ENCODE assay signal across 8 cellular contexts in the genomic region with DNA sequence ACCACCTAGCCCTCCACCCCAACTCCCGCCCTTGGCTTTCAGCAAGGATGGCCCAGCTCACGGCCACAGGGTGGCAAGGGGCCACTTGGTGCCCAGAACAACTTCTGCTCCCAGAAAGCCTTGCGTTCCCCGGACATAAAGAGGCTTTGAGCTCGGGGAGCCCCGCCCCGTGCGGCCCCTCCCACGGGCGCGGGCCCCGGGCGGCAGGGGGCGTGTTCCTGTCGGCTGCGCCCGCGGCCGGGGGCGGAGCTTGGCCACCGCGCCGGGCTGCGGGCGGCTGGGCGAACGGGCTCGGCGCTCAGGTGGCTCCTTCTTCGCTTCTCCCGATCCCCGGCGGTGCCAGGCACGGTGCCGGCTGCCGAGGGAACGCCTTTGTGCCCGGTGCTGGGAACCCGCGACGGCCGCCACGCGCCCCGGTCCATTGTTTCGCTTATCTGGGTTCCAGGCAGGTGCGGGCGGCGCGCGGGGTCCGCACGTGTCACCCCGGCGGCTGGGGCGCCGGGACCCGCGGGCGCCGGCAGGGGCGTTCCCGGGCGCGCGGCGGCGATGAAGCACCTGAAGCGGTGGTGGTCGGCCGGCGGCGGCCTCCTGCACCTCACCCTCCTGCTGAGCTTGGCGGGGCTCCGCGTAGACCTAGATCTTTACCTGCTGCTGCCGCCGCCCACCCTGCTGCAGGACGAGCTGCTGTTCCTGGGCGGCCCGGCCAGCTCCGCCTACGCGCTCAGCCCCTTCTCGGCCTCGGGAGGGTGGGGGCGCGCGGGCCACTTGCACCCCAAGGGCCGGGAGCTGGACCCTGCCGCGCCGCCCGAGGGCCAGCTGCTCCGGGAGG. TPM values are rescaled to one million over a fixed set of nuclear protein-coding genes. Genes with fewer than 3 reads are reported as not detected.
DNase-seq lines count a peak whose midpoint lies in the region; ATAC-seq and TF ChIP-seq lines count a peak whose summit lies in the region.

A gene with protein sequence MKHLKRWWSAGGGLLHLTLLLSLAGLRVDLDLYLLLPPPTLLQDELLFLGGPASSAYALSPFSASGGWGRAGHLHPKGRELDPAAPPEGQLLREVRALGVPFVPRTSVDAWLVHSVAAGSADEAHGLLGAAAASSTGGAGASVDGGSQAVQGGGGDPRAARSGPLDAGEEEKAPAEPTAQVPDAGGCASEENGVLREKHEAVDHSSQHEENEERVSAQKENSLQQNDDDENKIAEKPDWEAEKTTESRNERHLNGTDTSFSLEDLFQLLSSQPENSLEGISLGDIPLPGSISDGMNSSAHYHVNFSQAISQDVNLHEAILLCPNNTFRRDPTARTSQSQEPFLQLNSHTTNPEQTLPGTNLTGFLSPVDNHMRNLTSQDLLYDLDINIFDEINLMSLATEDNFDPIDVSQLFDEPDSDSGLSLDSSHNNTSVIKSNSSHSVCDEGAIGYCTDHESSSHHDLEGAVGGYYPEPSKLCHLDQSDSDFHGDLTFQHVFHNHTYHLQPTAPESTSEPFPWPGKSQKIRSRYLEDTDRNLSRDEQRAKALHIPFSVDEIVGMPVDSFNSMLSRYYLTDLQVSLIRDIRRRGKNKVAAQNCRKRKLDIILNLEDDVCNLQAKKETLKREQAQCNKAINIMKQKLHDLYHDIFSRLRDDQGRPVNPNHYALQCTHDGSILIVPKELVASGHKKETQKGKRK (plus strand): TSS at position 246 of the 829 bp plus-strand sequence. CDS start 301 bp downstream, at position 547.

- no peaks in the 10 kb centered on the region for H3K9me3 ChIP-seq in OCI-LY3 (ENCODE audit: insufficient read depth, low read length)
- H3K9me3 ChIP-seq in esophagus (ENCODE audit: control insufficient read depth in 2 of 2, insufficient read depth in 1 of 2, low read depth in 1 of 2, low read length in 1 of 2): no peaks in the 10 kb centered on the region
- no peaks in the 10 kb centered on the region for H3K9me3 ChIP-seq in muscle layer of duodenum (ENCODE audit: control insufficient read depth in 1 of 2, low read length in 2 of 2)

- H3K4me3 ChIP-seq in OCI-LY3 (ENCODE audit: low read length) (peak within 1 kb of the TSS; percentile 81), esophagus (ENCODE audit: low read depth in 1 of 2, low read length in 2 of 2) (peak within 1 kb of the TSS; percentile 57 to 69), muscle layer of duodenum (ENCODE audit: low read depth in 1 of 2, low read length in 2 of 2) (peak within 1 kb of the TSS; percentile 63 to 64)

- peaks cover 38% of the 10 kb centered on the region for H3K4me1 ChIP-seq in OCI-LY3 (ENCODE audit: low read length)
- H3K4me1 ChIP-seq in esophagus (ENCODE audit: control insufficient read depth in 2 of 2, insufficient read depth in 2 of 2, low read length in 1 of 2): peaks cover 4 to 19% of the 10 kb centered on the region in 2 donors
- peaks cover 0 to 11% of the 10 kb centered on the region in 2 donors for H3K4me1 ChIP-seq in muscle layer of duodenum (ENCODE audit: control insufficient read depth in 1 of 2, insufficient read depth in 2 of 2, low read length in 2 of 2)

- no peak for TF ChIP-seq CTCF in OCI-LY3 (IDR thresholded peaks at IDR 0.05; ENCODE audit: low read depth, low read length)

- no peaks in the 10 kb centered on the region for H3K36me3 ChIP-seq in OCI-LY3 (replicated peaks; ENCODE audit: low read depth, low read length)
- H3K36me3 ChIP-seq in esophagus (ENCODE audit: control insufficient read depth in 2 of 2, insufficient read depth in 2 of 2, low read length in 1 of 2): no peaks in the 10 kb centered on the region
- no peaks in the 10 kb centered on the region for H3K36me3 ChIP-seq in muscle layer of duodenum (ENCODE audit: control insufficient read depth in 1 of 2, insufficient read depth in 2 of 2, low read length in 2 of 2)

- H3K27ac ChIP-seq in OCI-LY3 (ENCODE audit: low read length) (peak within 1 kb of the TSS; percentile 99), esophagus (ENCODE audit: low read depth in 2 of 2, low read length in 1 of 2) (no peak within 1 kb of the TSS), muscle layer of duodenum (ENCODE audit: low read length) (peak within 1 kb of the TSS; percentile 42)

- H3K27me3 ChIP-seq in OCI-LY3 (ENCODE audit: low read depth, low read length) (no peaks in the 10 kb centered on the region), esophagus (ENCODE audit: control insufficient read depth in 1 of 2, insufficient read depth in 2 of 2, low read length in 2 of 2) (no peaks in the 10 kb centered on the region), muscle layer of duodenum (ENCODE audit: low read depth, low read length) (no peaks in the 10 kb centered on the region)

- H4K20me1 ChIP-seq in OCI-LY3 (ENCODE audit: insufficient read depth, low read length): no peaks in the 10 kb centered on the region

- H2AFZ ChIP-seq in OCI-LY3 (ENCODE audit: low read depth, low read length): peak within 1 kb of the TSS; percentile 90; the same call in 1 of the 2 replicates

- ATAC-seq in GM19467 (IDR thresholded peaks at IDR 0.05; ENCODE audit: unreplicated experiment): peak; percentile 48

- peak; percentile 64 for DNase-seq in COLO829 (ENCODE audit: low spot score)
- peak; percentile 66 for DNase-seq in HPDE6-E6E7 (ENCODE audit: extremely low spot score)
- DNase-seq in activated T-cell treated with anti-CD3 and anti-CD28 coated beads for 1 hour (ENCODE audit: low read depth): peak; percentile 73
- peak; percentile 87 for DNase-seq in stimulated activated CD8-positive, alpha-beta memory T cell treated with anti-CD3 and anti-CD28 coated beads, Interleukin-4, amount 100 ng/mL, for 48 hours

- peaks cover 51% of the 10 kb centered on the region for H3K79me2 ChIP-seq in OCI-LY3 (ENCODE audit: low read length)

- WGBS in esophagus, 2 donors: 1% methylated on average over 70 to 95 of the region's 95 CpGs

- H3K4me2 ChIP-seq in OCI-LY3 (ENCODE audit: low read length): peak within 1 kb of the TSS; percentile 93

- H3K9ac ChIP-seq in OCI-LY3 (ENCODE audit: low read length): peak within 1 kb of the TSS; percentile 87

RNA-seq across cellular contexts. Expression of the gene that starts here (rescaled TPM):
- 1 to 10 TPM; 2.3 to 2.9 TPM for polyA plus RNA-seq in esophagus

Comparison
In these comparisons a context has a peak if more than half of its experiments do, and no peak if none do; other contexts are left out.
1. H3K27ac ChIP-seq: peak in OCI-LY3 (single experiment) and muscle layer of duodenum (single experiment); none in esophagus (0 of 2).
2. Peak in every context shown above with its lines, with median percentiles within 50 percentile points of each other: DNase-seq and H3K4me3 ChIP-seq.